Comparison of ENCODE assay signal across 7 cellular contexts in the genomic region with DNA sequence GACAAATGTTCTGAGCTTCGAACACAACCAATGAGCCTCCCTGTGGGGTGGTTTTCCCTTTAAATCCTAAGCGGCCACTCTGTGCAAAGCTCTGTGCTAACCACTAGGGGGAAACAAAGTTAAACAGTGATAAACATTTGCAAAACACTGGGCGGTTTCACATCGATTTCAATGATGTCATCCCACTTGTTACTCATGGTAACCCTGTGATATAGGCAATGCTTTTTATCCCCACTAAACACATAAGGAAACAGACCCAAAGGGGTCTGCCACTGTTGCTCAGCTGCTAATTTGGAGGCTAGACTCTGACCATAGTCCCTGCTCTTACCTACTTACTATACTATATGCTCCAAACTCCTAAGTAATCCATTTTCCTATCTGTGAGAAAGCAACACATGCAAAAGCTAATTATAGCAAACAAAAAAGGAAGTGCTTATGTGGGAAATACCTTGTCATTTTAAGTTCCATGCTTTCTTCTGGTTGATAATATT. TPM values are rescaled to one million over a fixed set of nuclear protein-coding genes. Genes with fewer than 3 reads are reported as not detected.
A peak's percentile ranks its signal among the peaks of the same experiment; 100 is the strongest.
DNase-seq lines count a peak whose midpoint lies in the region; ATAC-seq and TF ChIP-seq lines count a peak whose summit lies in the region.

No MANE protein-coding gene starts in this region.

- H3K79me2 ChIP-seq in Karpas-422 (ENCODE audit: low read length): no peaks in the 10 kb centered on the region

- H3K36me3 Mint-ChIP-seq in activated naive CD4-positive, alpha-beta T cell treated with anti-CD3 and anti-CD28 coated beads, Interleukin-2, amount 50 U/mL, for 72 hours: no peaks in the 10 kb centered on the region

- in situ Hi-C loops in HAP-1 (cut with MboI; ENCODE audit: low sequenced_read_pairs): no loop called here
- in situ Hi-C loops in Panc1 (cut with HindIII; ENCODE audit: low pct_unique_long_range_greater_than_20kb, low sequenced_read_pairs): no loop called here

- H3K36me3 ChIP-seq in HAP-1 (replicated peaks) (no peaks in the 10 kb centered on the region), Karpas-422 (ENCODE audit: insufficient read depth, low read length) (no peaks in the 10 kb centered on the region), Panc1 (ENCODE audit: control insufficient read depth, insufficient read depth, low read length) (no peaks in the 10 kb centered on the region; the same call in 1 of the 2 replicates), heart right ventricle (no peaks in the 10 kb centered on the region)

- no peaks in the 10 kb centered on the region for H3K9me3 Mint-ChIP-seq in activated naive CD4-positive, alpha-beta T cell treated with anti-CD3 and anti-CD28 coated beads, Interleukin-2, amount 50 U/mL, for 72 hours

- H3K27ac ChIP-seq in Karpas-422 (ENCODE audit: low read length) (no peak overlapping the region), Panc1 (ENCODE audit: low read length) (no peak overlapping the region), heart right ventricle (no peak overlapping the region)

- peaks cover 7% of the 10 kb centered on the region for H3K4me1 ChIP-seq in HAP-1
- peaks cover 3% of the 10 kb centered on the region for H3K4me1 ChIP-seq in Karpas-422 (ENCODE audit: low read length)
- no peaks in the 10 kb centered on the region for H3K4me1 ChIP-seq in Panc1 (ENCODE audit: control insufficient read depth, insufficient read depth, low read length)
- H3K4me1 ChIP-seq in heart right ventricle: peaks cover 0 to 34% (median 12%) of the 10 kb centered on the region in 9 donors

- no peak overlapping the region for H3K4me3 ChIP-seq in HAP-1
- no peak overlapping the region for H3K4me3 ChIP-seq in Karpas-422 (ENCODE audit: low read length)
- H3K4me3 ChIP-seq in Panc1 (ENCODE audit: low read depth in 2 of 2, low read length in 2 of 2): no peak overlapping the region
- H3K4me3 ChIP-seq in heart right ventricle: no peak overlapping the region
- H3K4me3 ChIP-seq in retinal pigment epithelial cell (ENCODE audit: low read length): no peak overlapping the region

- peak overlapping the region in 1 of 2 donors; percentile 38 for H3K27ac Mint-ChIP-seq in activated naive CD4-positive, alpha-beta T cell treated with anti-CD3 and anti-CD28 coated beads, Interleukin-2, amount 50 U/mL, for 72 hours

- DNase-seq in HAP-1 (ENCODE audit: low spot score in 2 of 2): peak; percentile 72 to 83
- DNase-seq in Karpas-422: peak; percentile 84
- DNase-seq in Panc1 (ENCODE audit: low read depth, low spot score): peak; percentile 51
- DNase-seq in activated naive CD4-positive, alpha-beta T cell treated with anti-CD3 and anti-CD28 coated beads, Interleukin-2, amount 50 U/mL, for 72 hours (ENCODE audit: low spot score in 2 of 2): peak in 1 of 2 donors; percentile 60
- peak in 1 of 2 donors; percentile 65 for DNase-seq in heart right ventricle
- peak; percentile 61 for DNase-seq in retinal pigment epithelial cell (ENCODE audit: low read depth)

- H3K4me2 ChIP-seq in Karpas-422 (ENCODE audit: low read depth, low read length, poor library complexity, severe bottlenecking): no peak overlapping the region

- ATAC-seq in Panc1 (peak; percentile 91), heart right ventricle (peak; percentile 59 to 82 (median 72))
- peak; percentile 86 to 98 for ATAC-seq in activated naive CD4-positive, alpha-beta T cell treated with anti-CD3 and anti-CD28 coated beads, Interleukin-2, amount 50 U/mL, for 72 hours

- no peaks in the 10 kb centered on the region for H3K9me2 ChIP-seq in Karpas-422 (replicated peaks; ENCODE audit: insufficient read depth, low read length)

- intact Hi-C loops in Panc1 (cut with micrococcal nuclease; ENCODE audit: unreplicated experiment) (loop anchor here (2.0 kb wide), 1 partner anchor 80 kb away; no protein-coding TSS in a partner anchor), heart right ventricle (cut with DNase I) (loop anchor here in 7 of 10 donors (1.0 to 10.0 kb wide), 5 partner anchors 74 to 84 kb away; no protein-coding TSS in a partner anchor)

- no peaks in the 10 kb centered on the region for H3K9me3 ChIP-seq in HAP-1
- no peaks in the 10 kb centered on the region for H3K9me3 ChIP-seq in Karpas-422 (ENCODE audit: low read length)
- H3K9me3 ChIP-seq in Panc1 (ENCODE audit: control insufficient read depth, insufficient read depth, low read depth, low read length): no peaks in the 10 kb centered on the region
- H3K9me3 ChIP-seq in heart right ventricle: no peaks in the 10 kb centered on the region

- BruUV-seq in Panc1 (replicated peaks; lab: Mats Ljungman, UMichigan): no TSS peak

- 5 to 15% methylated on average over 4 of the region's 4 CpGs for WGBS in heart right ventricle, 2 donors

- H2AFZ ChIP-seq in Karpas-422 (ENCODE audit: low read length): no peak overlapping the region

- CTCF ChIA-PET in Panc1 (lab: Charles Lee): interaction anchor here (0.6 to 1.9 kb wide), 5 partner anchors 10 to 101 kb away, joined by 3 to 20 read pairs (median 4); no protein-coding TSS in a partner anchor

- no peak overlapping the region for H3K9ac ChIP-seq in Karpas-422 (ENCODE audit: low read length)

- TF ChIP-seq CTCF in GM12872 (IDR thresholded peaks at IDR 0.05; ENCODE audit: insufficient read depth, low read depth, low read length) (peak; percentile 77), Panc1 (IDR thresholded peaks at IDR 0.05) (peak; percentile 80), heart right ventricle (IDR thresholded peaks at IDR 0.05) (peak; percentile 55 to 79 (median 74)), retinal pigment epithelial cell (conservative IDR thresholded peaks at IDR 0.05; ENCODE audit: low read depth, low read length) (peak; percentile 91)

- H3K27me3 ChIP-seq in HAP-1 (ENCODE audit: low read depth) (peaks cover 3% of the 10 kb centered on the region; the same call in 1 of the 2 replicates), Karpas-422 (ENCODE audit: low read length) (no peaks in the 10 kb centered on the region), Panc1 (ENCODE audit: control insufficient read depth, insufficient read depth, low read length) (no peaks in the 10 kb centered on the region), heart right ventricle (peaks cover 0 to 21% (median 0%) of the 10 kb centered on the region in 7 donors)

- POLR2A ChIA-PET in Panc1 (lab: Charles Lee): no interaction called here

- H4K20me1 ChIP-seq in Karpas-422 (ENCODE audit: insufficient read depth, low read depth, low read length): peaks cover 4% of the 10 kb centered on the region; the same call in 1 of the 2 replicates

RNA-seq across cellular contexts. Expression of gene PTPN3, which starts 57.3 kb away (rescaled TPM):
- total RNA-seq in Karpas-422 (2014; rRNA removed; shearing (Covaris generic); ENCODE audit: low replicate concordance): not detected in 2 replicates
- total RNA-seq in Panc1 (2021; ENCODE audit: unreplicated experiment): 10.4 TPM
- 6.7 TPM for polyA plus RNA-seq in Panc1 (2012; ENCODE audit: insufficient read length)
- under 1 TPM; 0.80 to 0.99 TPM for total RNA-seq in activated naive CD4-positive, alpha-beta T cell treated with anti-CD3 and anti-CD28 coated beads, Interleukin-2, amount 50 U/mL, for 72 hours
- total RNA-seq in heart right ventricle: 10 to 100 TPM; 22.7 to 70.7 (median 51.5) TPM
- polyA plus RNA-seq in heart right ventricle: 10 to 100 TPM in 1 of 2 donors, 1 to 10 TPM in 1; 3.1 to 10.7 TPM
